ENCODE assay signal across 17 cellular contexts in genomic region chr13:80923907-80924306, GRCh38.
DNase-seq lines count a peak whose midpoint lies in the region; ATAC-seq, FAIRE-seq and TF ChIP-seq lines count a peak whose summit lies in the region.
"Had no signal": no experiment of that assay in that cellular context is flagged by ENCODE, and none has a peak within 500 bp of the region (broad histone marks: within the 10 kb centered on the region; RNA-seq: fewer than 3 reads in every experiment).

No MANE protein-coding gene starts in this region.

- no TSS peak for BruUV-seq in GM12878 (replicated peaks; lab: Mats Ljungman, UMichigan)

- TF ChIP-seq POLR2A in GM12878 (IDR thresholded peaks at IDR 0.05; ENCODE audit: low read depth, low read length): no peak

- intact Hi-C loops in GM12878 (cut with micrococcal nuclease; ENCODE audit: unreplicated experiment) (loop anchor here (5.0 kb wide), 1 partner anchor 582 kb away; the partner anchor contains the start of gene SPRY2), left cardiac atrium (cut with DNase I) (no loop called here)

- H4K20me1 ChIP-seq in GM12878 (ENCODE audit: control insufficient read depth, insufficient read depth): no peaks in the 10 kb centered on the region

- CTCF ChIA-PET in GM12878 (lab: Yijun Ruan, JAX): interaction anchor here (0.6 to 1.9 kb wide), 18 partner anchors 13 to 1245 kb away, joined by 3 to 15 read pairs (median 4); no protein-coding TSS in a partner anchor

- no peaks in the 10 kb centered on the region for H3K4me1 ChIP-seq in BE2C
- no peaks in the 10 kb centered on the region for H3K4me1 ChIP-seq in GM12878 (ENCODE audit: control insufficient read depth, insufficient read depth, low read length)
- H3K4me1 ChIP-seq: gastrocnemius medialis, sigmoid colon, SJSA1 had no signal

- no peaks in the 10 kb centered on the region for H3K36me3 ChIP-seq in BE2C
- no peaks in the 10 kb centered on the region for H3K36me3 ChIP-seq in GM12878 (ENCODE audit: control insufficient read depth in 2 of 2, insufficient read depth in 2 of 2, low read length in 1 of 2)
- H3K36me3 ChIP-seq: gastrocnemius medialis, sigmoid colon, SJSA1 had no signal

- POLR2A ChIA-PET in GM12878 (lab: Charles Lee): no interaction called here

- H3K79me2 ChIP-seq in GM12878 (ENCODE audit: control insufficient read depth, insufficient read depth, low read length): no peaks in the 10 kb centered on the region

- no peaks in the 10 kb centered on the region for H3K9me3 ChIP-seq in BE2C
- H3K9me3 ChIP-seq in GM12878 (replicated peaks; ENCODE audit: control insufficient read depth, insufficient read depth, low read length): no peaks in the 10 kb centered on the region
- H3K9me3 ChIP-seq: gastrocnemius medialis, sigmoid colon, SJSA1 had no signal

- peak; percentile 21 for DNase-seq in BE2C
- DNase-seq in HPDE6-E6E7 (ENCODE audit: extremely low spot score): peak; percentile 10
- no peak for DNase-seq in GM12878 (ENCODE audit: low read depth, low spot score)
- no peak for DNase-seq in left cardiac atrium
- DNase-seq in germinal center (ENCODE audit: low spot score): no peak
- no peak for DNase-seq in kidney glomerular epithelial cell (lab: John Stamatoyannopoulos, UW)
- no peak for DNase-seq in stimulated activated CD4-positive, alpha-beta T cell treated with anti-CD3 and anti-CD28 coated beads, Interleukin-2, amount 100 ng/mL, for 48 hours
- DNase-seq in NCI-H526 treated with DMSO at 0.1 percent for 48 hours (lab: John Stamatoyannopoulos, UW): no peak
- DNase-seq: activated naive CD8-positive, alpha-beta T cell treated with anti-CD3 and anti-CD28 coated beads, Interleukin-2, amount 10 ng/mL, durations not matched to agents 7 days and 5 days; gastrocnemius medialis; left colon; natural killer cell; NCI-H1048; sigmoid colon had no signal

- 74% methylated on average over 3 of the region's 3 CpGs for WGBS in GM12878 (ENCODE audit: insufficient coverage, insufficient replicate concordance, low lambda C conversion rate, missing lambda C conversion rate)

- SMC1A ChIA-PET in GM12878 (lab: Charles Lee; ENCODE audit: uncharacterized antibody, unreplicated experiment): interaction anchor here (0.6 to 2.1 kb wide), 14 partner anchors 20 to 1244 kb away, joined by 3 to 10 read pairs (median 4); no protein-coding TSS in a partner anchor

- in situ Hi-C loops in GM12878 (cut with MboI): no loop called here

- no peak overlapping the region for H3K27ac ChIP-seq in GM12878 (ENCODE audit: control insufficient read depth, insufficient read depth)
- H3K27ac ChIP-seq: gastrocnemius medialis, sigmoid colon, SJSA1 had no signal

- peak; percentile 35; the same call in 1 of the 2 replicates for TF ChIP-seq RAD21 in GM12878 (IDR thresholded peaks at IDR 0.05; ENCODE audit: insufficient read depth, low read depth, low read length)

- peak; percentile 54 for TF ChIP-seq CTCF in BE2C (IDR thresholded peaks at IDR 0.05; ENCODE audit: low read depth, low read length)
- TF ChIP-seq CTCF in GM12878 (IDR thresholded peaks at IDR 0.05 in 2 of 3, conservative IDR thresholded peaks at IDR 0.05 in 1 of 3; ENCODE audit: control insufficient read depth in 2 of 3, extremely low read depth in 1 of 3, insufficient read depth in 1 of 3, low read depth in 3 of 3, low read length in 3 of 3): peak in 1 of 3 experiments; percentile 39; a peak in 1 of 6 replicates

- RAD21 ChIA-PET in GM12878 (lab: Charles Lee; ENCODE audit: unreplicated experiment): interaction anchor here (0.9 to 1.5 kb wide), 11 partner anchors 94 to 1245 kb away, joined by 3 to 6 read pairs (median 3); no protein-coding TSS in a partner anchor

- H2AFZ ChIP-seq in GM12878 (ENCODE audit: control insufficient read depth, low read depth, low read length): no peak overlapping the region

- H3K4me2 ChIP-seq in GM12878 (ENCODE audit: control insufficient read depth, insufficient read depth): no peak overlapping the region

- no peak for TF ChIP-seq EP300 in GM12878 (IDR thresholded peaks at IDR 0.05; ENCODE audit: borderline replicate concordance in 1 of 2, control insufficient read depth in 1 of 2, low read depth in 2 of 2, low read length in 2 of 2)

- ATAC-seq in GM12878: peak; percentile 55; the same call in 2 of the 3 replicates
- ATAC-seq in left cardiac atrium: peak; percentile 50 to 65
- ATAC-seq: left colon, natural killer cell had no signal

- H3K27me3 ChIP-seq in BE2C: no peaks in the 10 kb centered on the region
- no peaks in the 10 kb centered on the region for H3K27me3 ChIP-seq in GM12878 (replicated peaks in 1 of 2; ENCODE audit: control insufficient read depth in 2 of 2, insufficient read depth in 2 of 2, low read length in 1 of 2)
- H3K27me3 ChIP-seq: gastrocnemius medialis, sigmoid colon, SJSA1 had no signal

- H3K4me3 ChIP-seq in BE2C (ENCODE audit: low read depth, low read length): no peak overlapping the region
- H3K4me3 ChIP-seq in GM12878: no peak overlapping the region
- H3K4me3 ChIP-seq: gastrocnemius medialis, sigmoid colon, SJSA1 had no signal

- no peak overlapping the region for H3K9ac ChIP-seq in GM12878 (ENCODE audit: control insufficient read depth, insufficient read depth, low read length)

- FAIRE-seq in GM12878 (lab: Jason Lieb, UNC): no peak
- FAIRE-seq: G401.6, GM18507 had no signal

TF ChIP-seq in GM12878, 131 proteins besides CTCF, POLR2A, EP300 and RAD21:
- no peak for TF ChIP-seq E4F1 (IDR thresholded peaks at IDR 0.05; ENCODE audit: borderline replicate concordance, partially characterized antibody)
- TF ChIP-seq SMC3 (IDR thresholded peaks at IDR 0.05; ENCODE audit: borderline replicate concordance, low read length): peak; percentile 41; the same call in 1 of the 2 replicates

Comparison
In these comparisons a context has a peak if more than half of its experiments do, and no peak if none do; other contexts are left out.
1. DNase-seq: peak in BE2C (single experiment) and HPDE6-E6E7 (single experiment); none in GM12878 (single experiment), left cardiac atrium (single experiment), germinal center (single experiment), kidney glomerular epithelial cell (single experiment), stimulated activated CD4-positive, alpha-beta T cell treated with anti-CD3 and anti-CD28 coated beads, Interleukin-2, amount 100 ng/mL, for 48 hours (0 of 2) and NCI-H526 treated with DMSO at 0.1 percent for 48 hours (single experiment).